ENCODE assay signal across 2 cellular contexts in the genomic region with DNA sequence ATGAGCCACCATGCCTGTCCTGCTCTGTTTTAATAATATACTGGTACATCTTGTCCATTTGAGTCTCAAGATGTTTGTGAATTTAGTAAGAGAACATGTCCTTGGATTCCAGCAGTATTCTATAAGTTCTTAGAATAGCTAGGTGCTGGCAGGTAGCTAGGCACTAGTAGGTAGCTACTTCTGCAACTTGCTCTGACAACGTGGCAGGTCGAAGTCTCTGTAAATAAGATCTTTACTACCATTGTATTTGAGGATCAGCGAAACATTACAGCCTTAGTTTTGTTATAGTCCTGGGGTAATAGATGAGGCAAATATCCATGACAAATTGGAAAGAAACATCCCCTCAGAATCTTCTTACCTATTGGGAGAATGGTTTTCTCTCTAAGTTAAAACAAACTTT.
TF ChIP-seq lines count a peak whose summit lies in the region.

No MANE protein-coding gene starts in this region.

TF ChIP-seq in A549, 52 proteins besides CTCF, POLR2A, EP300 and RAD21:
- TF ChIP-seq BHLHE40 (IDR thresholded peaks at IDR 0.05; ENCODE audit: low read depth, low read length) = no peak
- TF ChIP-seq, protein P1, sequence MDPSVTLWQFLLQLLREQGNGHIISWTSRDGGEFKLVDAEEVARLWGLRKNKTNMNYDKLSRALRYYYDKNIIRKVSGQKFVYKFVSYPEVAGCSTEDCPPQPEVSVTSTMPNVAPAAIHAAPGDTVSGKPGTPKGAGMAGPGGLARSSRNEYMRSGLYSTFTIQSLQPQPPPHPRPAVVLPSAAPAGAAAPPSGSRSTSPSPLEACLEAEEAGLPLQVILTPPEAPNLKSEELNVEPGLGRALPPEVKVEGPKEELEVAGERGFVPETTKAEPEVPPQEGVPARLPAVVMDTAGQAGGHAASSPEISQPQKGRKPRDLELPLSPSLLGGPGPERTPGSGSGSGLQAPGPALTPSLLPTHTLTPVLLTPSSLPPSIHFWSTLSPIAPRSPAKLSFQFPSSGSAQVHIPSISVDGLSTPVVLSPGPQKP (IDR thresholded peaks at IDR 0.05; ENCODE audit: low read depth, low read length) = no peak
- TF ChIP-seq, protein P2, sequence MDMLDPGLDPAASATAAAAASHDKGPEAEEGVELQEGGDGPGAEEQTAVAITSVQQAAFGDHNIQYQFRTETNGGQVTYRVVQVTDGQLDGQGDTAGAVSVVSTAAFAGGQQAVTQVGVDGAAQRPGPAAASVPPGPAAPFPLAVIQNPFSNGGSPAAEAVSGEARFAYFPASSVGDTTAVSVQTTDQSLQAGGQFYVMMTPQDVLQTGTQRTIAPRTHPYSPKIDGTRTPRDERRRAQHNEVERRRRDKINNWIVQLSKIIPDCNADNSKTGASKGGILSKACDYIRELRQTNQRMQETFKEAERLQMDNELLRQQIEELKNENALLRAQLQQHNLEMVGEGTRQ (IDR thresholded peaks at IDR 0.05) = no peak

TF ChIP-seq in HepG2, 621 proteins besides CTCF, POLR2A, EP300 and RAD21:
- TF ChIP-seq ZNF557 (CRISPR knock-in tag; IDR thresholded peaks at IDR 0.05) (no peak), MTF1 (CRISPR knock-in tag; IDR thresholded peaks at IDR 0.05) (no peak)
- TF ChIP-seq, protein P3, sequence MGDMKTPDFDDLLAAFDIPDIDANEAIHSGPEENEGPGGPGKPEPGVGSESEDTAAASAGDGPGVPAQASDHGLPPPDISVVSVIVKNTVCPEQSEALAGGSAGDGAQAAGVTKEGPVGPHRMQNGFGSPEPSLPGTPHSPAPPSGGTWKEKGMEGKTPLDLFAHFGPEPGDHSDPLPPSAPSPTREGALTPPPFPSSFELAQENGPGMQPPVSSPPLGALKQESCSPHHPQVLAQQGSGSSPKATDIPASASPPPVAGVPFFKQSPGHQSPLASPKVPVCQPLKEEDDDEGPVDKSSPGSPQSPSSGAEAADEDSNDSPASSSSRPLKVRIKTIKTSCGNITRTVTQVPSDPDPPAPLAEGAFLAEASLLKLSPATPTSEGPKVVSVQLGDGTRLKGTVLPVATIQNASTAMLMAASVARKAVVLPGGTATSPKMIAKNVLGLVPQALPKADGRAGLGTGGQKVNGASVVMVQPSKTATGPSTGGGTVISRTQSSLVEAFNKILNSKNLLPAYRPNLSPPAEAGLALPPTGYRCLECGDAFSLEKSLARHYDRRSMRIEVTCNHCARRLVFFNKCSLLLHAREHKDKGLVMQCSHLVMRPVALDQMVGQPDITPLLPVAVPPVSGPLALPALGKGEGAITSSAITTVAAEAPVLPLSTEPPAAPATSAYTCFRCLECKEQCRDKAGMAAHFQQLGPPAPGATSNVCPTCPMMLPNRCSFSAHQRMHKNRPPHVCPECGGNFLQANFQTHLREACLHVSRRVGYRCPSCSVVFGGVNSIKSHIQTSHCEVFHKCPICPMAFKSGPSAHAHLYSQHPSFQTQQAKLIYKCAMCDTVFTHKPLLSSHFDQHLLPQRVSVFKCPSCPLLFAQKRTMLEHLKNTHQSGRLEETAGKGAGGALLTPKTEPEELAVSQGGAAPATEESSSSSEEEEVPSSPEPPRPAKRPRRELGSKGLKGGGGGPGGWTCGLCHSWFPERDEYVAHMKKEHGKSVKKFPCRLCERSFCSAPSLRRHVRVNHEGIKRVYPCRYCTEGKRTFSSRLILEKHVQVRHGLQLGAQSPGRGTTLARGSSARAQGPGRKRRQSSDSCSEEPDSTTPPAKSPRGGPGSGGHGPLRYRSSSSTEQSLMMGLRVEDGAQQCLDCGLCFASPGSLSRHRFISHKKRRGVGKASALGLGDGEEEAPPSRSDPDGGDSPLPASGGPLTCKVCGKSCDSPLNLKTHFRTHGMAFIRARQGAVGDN (CRISPR knock-in tag; IDR thresholded peaks at IDR 0.05) = no peak
